ENCODE assay signal across 29 cellular contexts in genomic region chr1:31249854-31250253, GRCh38. TPM values are rescaled to one million over a fixed set of nuclear protein-coding genes. Genes with fewer than 3 reads are reported as not detected.
"Had no signal": no experiment of that assay in that cellular context is flagged by ENCODE, and none has a peak within 500 bp of the region (broad histone marks: within the 10 kb centered on the region; RNA-seq: fewer than 3 reads in every experiment).

No MANE protein-coding gene starts in this region.

- H3K4me1 ChIP-seq: left ventricle myocardium inferior, pancreas, prostate gland, stomach, testis, thyroid gland, transverse colon, upper lobe of left lung, vagina had no signal

- ATAC-seq: naive thymus-derived CD8-positive, alpha-beta T cell; pancreas; right cardiac atrium; sciatic nerve; stimulated activated naive B cell treated with anti-CD40 and anti-IgM and Interleukin-4, amounts not matched to agents 10 μg/mL and 1 μg/mL and 100 μg/mL, for 72 hours; stimulated activated naive CD8-positive, alpha-beta T cell treated with anti-CD3 and anti-CD28 coated beads, Interleukin-15, Interleukin-2, amounts not matched to agents 100 U/mL and 50 U/mL, for 24 hours had no signal

- H3K4me1 Mint-ChIP-seq: naive thymus-derived CD8-positive, alpha-beta T cell; nephron; neural crest cell; stimulated activated naive B cell treated with anti-CD40 and anti-IgM and Interleukin-4, amounts not matched to agents 10 μg/mL and 1 μg/mL and 100 μg/mL, for 72 hours had no signal

- DNase-seq: islet precursor cell; left ventricle myocardium inferior; mesendoderm; midbrain; naive thymus-derived CD8-positive, alpha-beta T cell; nucleus accumbens; pancreas; posterior cingulate gyrus; retina; right cardiac atrium; stimulated activated CD4-positive, alpha-beta T cell treated with anti-CD3 and anti-CD28 coated beads, Interleukin-12 subunit alpha, Interleukin-12 subunit beta, amount 100 ng/mL, for 4 hours; stimulated activated CD4-positive, alpha-beta T cell treated with anti-CD3 and anti-CD28 coated beads, Interleukin-15, amount 100 ng/mL, for 24 hours; stimulated activated CD4-positive, alpha-beta T cell treated with anti-CD3 and anti-CD28 coated beads, Interleukin-2, amount 100 ng/mL, for 24 hours; stimulated activated CD4-positive, alpha-beta T cell treated with anti-CD3 and anti-CD28 coated beads, Interleukin-4, amount 100 ng/mL, for 1 hour; stimulated activated naive B cell treated with anti-CD40 and anti-IgM and Interleukin-4, amounts not matched to agents 10 μg/mL and 1 μg/mL and 100 μg/mL, for 72 hours; stimulated activated naive CD8-positive, alpha-beta T cell treated with anti-CD3 and anti-CD28 coated beads, Interleukin-15, Interleukin-2, amounts not matched to agents 100 U/mL and 50 U/mL, for 24 hours; stomach; testis; thyroid gland; transverse colon; upper lobe of left lung had no signal

- H3K9me3 ChIP-seq: left ventricle myocardium inferior, pancreas, prostate gland, stomach, testis, thyroid gland, transverse colon, upper lobe of left lung, vagina had no signal

- H3K27ac ChIP-seq: left ventricle myocardium inferior, pancreas, prostate gland, skin epidermis, stomach, testis, thyroid gland, transverse colon, upper lobe of left lung, vagina had no signal

- H3K27me3 ChIP-seq: pancreas, stomach, testis, thyroid gland, transverse colon, upper lobe of left lung, vagina had no signal

- H3K36me3 ChIP-seq: left ventricle myocardium inferior, pancreas, prostate gland, stomach, thyroid gland, transverse colon, upper lobe of left lung, vagina had no signal

- H3K4me3 Mint-ChIP-seq: naive thymus-derived CD8-positive, alpha-beta T cell; nephron; neural crest cell; stimulated activated naive B cell treated with anti-CD40 and anti-IgM and Interleukin-4, amounts not matched to agents 10 μg/mL and 1 μg/mL and 100 μg/mL, for 72 hours had no signal

- H3K27ac Mint-ChIP-seq: nephron; stimulated activated naive B cell treated with anti-CD40 and anti-IgM and Interleukin-4, amounts not matched to agents 10 μg/mL and 1 μg/mL and 100 μg/mL, for 72 hours had no signal

- H3K27me3 Mint-ChIP-seq: naive thymus-derived CD8-positive, alpha-beta T cell; stimulated activated naive B cell treated with anti-CD40 and anti-IgM and Interleukin-4, amounts not matched to agents 10 μg/mL and 1 μg/mL and 100 μg/mL, for 72 hours had no signal

- H3K9me3 Mint-ChIP-seq: naive thymus-derived CD8-positive, alpha-beta T cell; nephron; neural crest cell; stimulated activated naive B cell treated with anti-CD40 and anti-IgM and Interleukin-4, amounts not matched to agents 10 μg/mL and 1 μg/mL and 100 μg/mL, for 72 hours had no signal

- H3K4me3 ChIP-seq: left ventricle myocardium inferior, lung, pancreas, prostate gland, skin epidermis, stomach, testis, thyroid gland, transverse colon, upper lobe of left lung, vagina had no signal

RNA-seq across cellular contexts. Expression of gene NKAIN1, which starts 10.2 kb away (rescaled TPM):
- total RNA-seq: lung; naive thymus-derived CD8-positive, alpha-beta T cell; osteoblast; right cardiac atrium; stomach; thyroid gland; transverse colon; vagina had no signal
